In the genomic region with DNA sequence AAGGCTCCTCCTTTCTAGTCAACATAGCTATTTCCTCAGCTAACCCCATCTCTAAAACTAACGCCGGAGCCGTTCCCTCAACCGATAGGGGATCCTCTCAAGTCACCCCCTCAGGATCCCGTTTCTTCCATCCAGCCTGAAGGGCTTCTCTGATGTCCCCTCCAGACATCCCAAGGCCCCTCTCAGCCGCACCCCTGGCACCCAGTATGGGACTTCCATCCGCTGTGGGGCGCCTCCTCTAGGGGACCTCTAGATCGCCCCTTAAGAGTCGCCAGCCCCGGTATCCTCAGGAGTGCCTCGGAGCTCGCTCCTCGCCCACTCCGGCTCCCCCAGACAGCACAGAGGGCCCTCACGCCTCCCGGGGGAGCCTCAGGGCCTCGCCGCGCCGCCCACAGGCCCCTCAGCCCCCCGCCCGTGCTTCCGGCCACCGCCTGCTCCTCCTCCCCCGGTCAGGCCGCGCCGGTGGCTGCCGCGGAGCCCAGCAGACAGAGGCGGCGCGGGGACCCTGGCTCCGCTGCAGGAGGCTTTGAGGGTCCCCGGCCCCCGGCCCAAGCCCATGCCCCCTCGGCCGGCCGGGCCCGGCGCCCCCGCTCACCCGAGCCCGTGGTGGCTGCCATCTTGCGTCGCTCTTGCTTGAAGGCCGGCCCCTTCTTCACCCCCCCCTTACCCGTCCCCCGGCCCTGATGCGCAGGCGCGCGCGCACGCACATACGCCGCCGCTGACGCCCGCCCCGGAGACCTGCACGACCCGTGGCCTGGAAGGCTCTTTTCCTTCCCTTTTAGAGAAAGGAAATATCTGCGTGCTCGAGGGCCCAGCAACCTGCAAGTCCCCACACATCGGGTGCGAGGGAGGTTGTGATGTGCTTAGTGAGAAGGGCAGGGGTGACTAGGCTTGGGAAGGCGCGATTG, we compare ENCODE assay signal across 1 cellular context.
TF ChIP-seq lines count a peak whose summit lies in the region.

A gene (minus strand): TSS at position 639 of the 908 bp plus-strand sequence. CDS start 22 bp downstream, at position 617.

TF ChIP-seq in WTC11, 78 proteins besides CTCF, POLR2A, EP300 and RAD21 (continued from another document):
- TF ChIP-seq, protein P1, sequence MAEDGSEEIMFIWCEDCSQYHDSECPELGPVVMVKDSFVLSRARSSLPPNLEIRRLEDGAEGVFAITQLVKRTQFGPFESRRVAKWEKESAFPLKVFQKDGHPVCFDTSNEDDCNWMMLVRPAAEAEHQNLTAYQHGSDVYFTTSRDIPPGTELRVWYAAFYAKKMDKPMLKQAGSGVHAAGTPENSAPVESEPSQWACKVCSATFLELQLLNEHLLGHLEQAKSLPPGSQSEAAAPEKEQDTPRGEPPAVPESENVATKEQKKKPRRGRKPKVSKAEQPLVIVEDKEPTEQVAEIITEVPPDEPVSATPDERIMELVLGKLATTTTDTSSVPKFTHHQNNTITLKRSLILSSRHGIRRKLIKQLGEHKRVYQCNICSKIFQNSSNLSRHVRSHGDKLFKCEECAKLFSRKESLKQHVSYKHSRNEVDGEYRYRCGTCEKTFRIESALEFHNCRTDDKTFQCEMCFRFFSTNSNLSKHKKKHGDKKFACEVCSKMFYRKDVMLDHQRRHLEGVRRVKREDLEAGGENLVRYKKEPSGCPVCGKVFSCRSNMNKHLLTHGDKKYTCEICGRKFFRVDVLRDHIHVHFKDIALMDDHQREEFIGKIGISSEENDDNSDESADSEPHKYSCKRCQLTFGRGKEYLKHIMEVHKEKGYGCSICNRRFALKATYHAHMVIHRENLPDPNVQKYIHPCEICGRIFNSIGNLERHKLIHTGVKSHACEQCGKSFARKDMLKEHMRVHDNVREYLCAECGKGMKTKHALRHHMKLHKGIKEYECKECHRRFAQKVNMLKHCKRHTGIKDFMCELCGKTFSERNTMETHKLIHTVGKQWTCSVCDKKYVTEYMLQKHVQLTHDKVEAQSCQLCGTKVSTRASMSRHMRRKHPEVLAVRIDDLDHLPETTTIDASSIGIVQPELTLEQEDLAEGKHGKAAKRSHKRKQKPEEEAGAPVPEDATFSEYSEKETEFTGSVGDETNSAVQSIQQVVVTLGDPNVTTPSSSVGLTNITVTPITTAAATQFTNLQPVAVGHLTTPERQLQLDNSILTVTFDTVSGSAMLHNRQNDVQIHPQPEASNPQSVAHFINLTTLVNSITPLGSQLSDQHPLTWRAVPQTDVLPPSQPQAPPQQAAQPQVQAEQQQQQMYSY (CRISPR knock-in tag; IDR thresholded peaks at IDR 0.05): no peak
- no peak for TF ChIP-seq ZNF219 (CRISPR knock-in tag; IDR thresholded peaks at IDR 0.05; ENCODE audit: borderline replicate concordance)
- no peak for TF ChIP-seq NR3C1 (CRISPR knock-in tag; conservative IDR thresholded peaks at IDR 0.05; ENCODE audit: low read depth)
- TF ChIP-seq, protein P2, sequence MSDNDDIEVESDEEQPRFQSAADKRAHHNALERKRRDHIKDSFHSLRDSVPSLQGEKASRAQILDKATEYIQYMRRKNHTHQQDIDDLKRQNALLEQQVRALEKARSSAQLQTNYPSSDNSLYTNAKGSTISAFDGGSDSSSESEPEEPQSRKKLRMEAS (CRISPR knock-in tag; IDR thresholded peaks at IDR 0.05): peak; percentile 21; the same call in 1 of the 2 replicates
- TF ChIP-seq, protein P3, sequence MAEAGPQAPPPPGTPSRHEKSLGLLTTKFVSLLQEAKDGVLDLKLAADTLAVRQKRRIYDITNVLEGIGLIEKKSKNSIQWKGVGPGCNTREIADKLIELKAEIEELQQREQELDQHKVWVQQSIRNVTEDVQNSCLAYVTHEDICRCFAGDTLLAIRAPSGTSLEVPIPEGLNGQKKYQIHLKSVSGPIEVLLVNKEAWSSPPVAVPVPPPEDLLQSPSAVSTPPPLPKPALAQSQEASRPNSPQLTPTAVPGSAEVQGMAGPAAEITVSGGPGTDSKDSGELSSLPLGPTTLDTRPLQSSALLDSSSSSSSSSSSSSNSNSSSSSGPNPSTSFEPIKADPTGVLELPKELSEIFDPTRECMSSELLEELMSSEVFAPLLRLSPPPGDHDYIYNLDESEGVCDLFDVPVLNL (CRISPR knock-in tag; IDR thresholded peaks at IDR 0.05; ENCODE audit: borderline replicate concordance, low read depth): no peak
- no peak for TF ChIP-seq GRHL2 (CRISPR knock-in tag; IDR thresholded peaks at IDR 0.05; ENCODE audit: insufficient replicate concordance, severe bottlenecking)
- TF ChIP-seq ETV6 (CRISPR knock-in tag; IDR thresholded peaks at IDR 0.05): peak; percentile 51; the same call in 1 of the 2 replicates
- no peak for TF ChIP-seq SP1 (CRISPR knock-in tag; conservative IDR thresholded peaks at IDR 0.05)
- peak; percentile 78; the same call in 1 of the 2 replicates for TF ChIP-seq FOXP1 (CRISPR knock-in tag; IDR thresholded peaks at IDR 0.05; ENCODE audit: borderline replicate concordance)
- no peak for TF ChIP-seq ZNF416 (CRISPR knock-in tag; IDR thresholded peaks at IDR 0.05)
- 0 out of 2 replicates have a peak, but pooled peaks have one; percentile 49 for TF ChIP-seq CREB1 (CRISPR knock-in tag; IDR thresholded peaks at IDR 0.05)
- no peak for TF ChIP-seq FOXJ3 (CRISPR knock-in tag; IDR thresholded peaks at IDR 0.05; ENCODE audit: borderline replicate concordance)
- TF ChIP-seq ZNF396 (CRISPR knock-in tag; IDR thresholded peaks at IDR 0.05; ENCODE audit: borderline replicate concordance): no peak
